ENCODE assay signal across 8 cellular contexts in genomic region chr5:134851307-134851923, GRCh38. TPM values are rescaled to one million over a fixed set of nuclear protein-coding genes. Genes with fewer than 3 reads are reported as not detected.
DNase-seq lines count a peak whose midpoint lies in the region; ATAC-seq and TF ChIP-seq lines count a peak whose summit lies in the region.

No MANE protein-coding gene starts in this region.

- H3K36me3 Mint-ChIP-seq in CD4-positive, CD25-positive, alpha-beta regulatory T cell = peaks cover 20% of the 10 kb centered on the region
- H3K36me3 Mint-ChIP-seq in stimulated activated memory B cell treated with anti-CD40 and anti-IgM and Interleukin-4, amounts not matched to agents 10 μg/mL and 1 μg/mL and 100 μg/mL, for 72 hours = peaks cover 14% of the 10 kb centered on the region

- DNase-seq in CD4-positive, CD25-positive, alpha-beta regulatory T cell = peak in 1 of 3 donors; percentile 9
- DNase-seq in HCEC 1CT = peak; percentile 50
- no peak for DNase-seq in WERI-Rb-1
- no peak for DNase-seq in left lung
- no peak for DNase-seq in mucosa of gallbladder (ENCODE audit: low spot score)
- no peak for DNase-seq in ecto neural progenitor cell (ENCODE audit: low spot score)

- H3K4me1 ChIP-seq in CD4-positive, CD25-positive, alpha-beta regulatory T cell (ENCODE audit: control insufficient read depth, insufficient read depth, low read length, poor library complexity, severe bottlenecking) = peaks cover 23% of the 10 kb centered on the region
- H3K4me1 ChIP-seq in left lung = peaks cover 10 to 47% of the 10 kb centered on the region in 2 donors

- H3K4me3 ChIP-seq in CD4-positive, CD25-positive, alpha-beta regulatory T cell (ENCODE audit: low read depth, low read length) = no peak overlapping the region
- H3K4me3 ChIP-seq in WERI-Rb-1 (ENCODE audit: low read depth, low read length) = no peak overlapping the region
- no peak overlapping the region for H3K4me3 ChIP-seq in left lung

- H3K27me3 ChIP-seq in CD4-positive, CD25-positive, alpha-beta regulatory T cell (ENCODE audit: control insufficient read depth, insufficient read depth, low read length) = no peaks in the 10 kb centered on the region
- no peaks in the 10 kb centered on the region for H3K27me3 ChIP-seq in WERI-Rb-1 (ENCODE audit: insufficient read depth, low read depth, severe bottlenecking)
- no peaks in the 10 kb centered on the region for H3K27me3 ChIP-seq in left lung

- peak overlapping the region in 1 of 4 donors; percentile 83 for H3K4me3 Mint-ChIP-seq in CD4-positive, CD25-positive, alpha-beta regulatory T cell
- H3K4me3 Mint-ChIP-seq in stimulated activated memory B cell treated with anti-CD40 and anti-IgM and Interleukin-4, amounts not matched to agents 10 μg/mL and 1 μg/mL and 100 μg/mL, for 72 hours = no peak overlapping the region

- no peaks in the 10 kb centered on the region for H3K27me3 Mint-ChIP-seq in CD4-positive, CD25-positive, alpha-beta regulatory T cell
- H3K27me3 Mint-ChIP-seq in stimulated activated memory B cell treated with anti-CD40 and anti-IgM and Interleukin-4, amounts not matched to agents 10 μg/mL and 1 μg/mL and 100 μg/mL, for 72 hours = no peaks in the 10 kb centered on the region

- H3K9me3 Mint-ChIP-seq in CD4-positive, CD25-positive, alpha-beta regulatory T cell = no peaks in the 10 kb centered on the region
- no peaks in the 10 kb centered on the region for H3K9me3 Mint-ChIP-seq in stimulated activated memory B cell treated with anti-CD40 and anti-IgM and Interleukin-4, amounts not matched to agents 10 μg/mL and 1 μg/mL and 100 μg/mL, for 72 hours

- TF ChIP-seq CTCF in WERI-Rb-1 (IDR thresholded peaks at IDR 0.05; ENCODE audit: low read depth, low read length) (peak; percentile 34; the same call in 1 of the 2 replicates), left lung (IDR thresholded peaks at IDR 0.05) (no peak)

- H3K4me1 Mint-ChIP-seq in CD4-positive, CD25-positive, alpha-beta regulatory T cell = peaks cover 22 to 71% (median 38%) of the 10 kb centered on the region in 4 donors
- H3K4me1 Mint-ChIP-seq in stimulated activated memory B cell treated with anti-CD40 and anti-IgM and Interleukin-4, amounts not matched to agents 10 μg/mL and 1 μg/mL and 100 μg/mL, for 72 hours = peaks cover 30% of the 10 kb centered on the region

- H3K9me3 ChIP-seq in CD4-positive, CD25-positive, alpha-beta regulatory T cell (ENCODE audit: control insufficient read depth in 2 of 2, low read length in 2 of 2) = no peaks in the 10 kb centered on the region
- H3K9me3 ChIP-seq in WERI-Rb-1 (ENCODE audit: severe bottlenecking) (no peaks in the 10 kb centered on the region), left lung (no peaks in the 10 kb centered on the region)

- peak overlapping the region; percentile 76 to 95 (median 77) for H3K27ac Mint-ChIP-seq in CD4-positive, CD25-positive, alpha-beta regulatory T cell
- H3K27ac Mint-ChIP-seq in stimulated activated memory B cell treated with anti-CD40 and anti-IgM and Interleukin-4, amounts not matched to agents 10 μg/mL and 1 μg/mL and 100 μg/mL, for 72 hours = no peak overlapping the region

- H3K27ac ChIP-seq in CD4-positive, CD25-positive, alpha-beta regulatory T cell (ENCODE audit: insufficient read depth, low read length, poor library complexity, severe bottlenecking) = no peak overlapping the region
- H3K27ac ChIP-seq in WERI-Rb-1 = no peak overlapping the region
- H3K27ac ChIP-seq in left lung = no peak overlapping the region

- ATAC-seq in CD4-positive, CD25-positive, alpha-beta regulatory T cell (ENCODE audit: low read depth in 2 of 2) = no peak
- ATAC-seq in left lung (peak; percentile 39), GM18502 (IDR thresholded peaks at IDR 0.05; ENCODE audit: poor library complexity, unreplicated experiment) (no peak)
- ATAC-seq in stimulated activated memory B cell treated with anti-CD40 and anti-IgM and Interleukin-4, amounts not matched to agents 10 μg/mL and 1 μg/mL and 100 μg/mL, for 72 hours = no peak

- intact Hi-C loops in left lung (cut with DNase I) = no loop called here

- peaks cover 30% of the 10 kb centered on the region for H3K36me3 ChIP-seq in CD4-positive, CD25-positive, alpha-beta regulatory T cell (ENCODE audit: control insufficient read depth, insufficient read depth, low read length)
- H3K36me3 ChIP-seq in WERI-Rb-1 (peaks cover 69% of the 10 kb centered on the region), left lung (peaks cover 0 to 61% of the 10 kb centered on the region in 2 donors)

RNA-seq across cellular contexts. Expression of gene C5orf24, which starts 5.6 kb away (rescaled TPM):
- total RNA-seq in CD4-positive, CD25-positive, alpha-beta regulatory T cell = 31.4 TPM
- 1 to 10 TPM; 6.5 to 7.4 (median 6.9) TPM for polyA plus RNA-seq in CD4-positive, CD25-positive, alpha-beta regulatory T cell
- total RNA-seq in left lung (10 to 100 TPM; 50.8 to 64.4 TPM), mucosa of gallbladder (45.1 TPM)

RNA-seq across cellular contexts. Expression of gene TXNDC15, which starts 22.8 kb away (rescaled TPM):
- total RNA-seq in CD4-positive, CD25-positive, alpha-beta regulatory T cell = 33.9 TPM
- 10 to 100 TPM; 15.4 to 23.1 (median 17.2) TPM for polyA plus RNA-seq in CD4-positive, CD25-positive, alpha-beta regulatory T cell
- total RNA-seq in left lung (10 to 100 TPM; 61.9 to 78.2 TPM), mucosa of gallbladder (88.5 TPM)

RNA-seq across cellular contexts. Expression of gene PCBD2, which starts 53.5 kb away (rescaled TPM):
- 10.6 TPM for total RNA-seq in CD4-positive, CD25-positive, alpha-beta regulatory T cell
- polyA plus RNA-seq in CD4-positive, CD25-positive, alpha-beta regulatory T cell = 10 to 100 TPM; 10.3 to 12.5 (median 11.5) TPM
- total RNA-seq in left lung (10 to 100 TPM in 1 of 2 donors, 1 to 10 TPM in 1; 9.8 to 10.7 TPM), mucosa of gallbladder (11.4 TPM)
